ENCODE assay signal across 23 cellular contexts in the genomic region with DNA sequence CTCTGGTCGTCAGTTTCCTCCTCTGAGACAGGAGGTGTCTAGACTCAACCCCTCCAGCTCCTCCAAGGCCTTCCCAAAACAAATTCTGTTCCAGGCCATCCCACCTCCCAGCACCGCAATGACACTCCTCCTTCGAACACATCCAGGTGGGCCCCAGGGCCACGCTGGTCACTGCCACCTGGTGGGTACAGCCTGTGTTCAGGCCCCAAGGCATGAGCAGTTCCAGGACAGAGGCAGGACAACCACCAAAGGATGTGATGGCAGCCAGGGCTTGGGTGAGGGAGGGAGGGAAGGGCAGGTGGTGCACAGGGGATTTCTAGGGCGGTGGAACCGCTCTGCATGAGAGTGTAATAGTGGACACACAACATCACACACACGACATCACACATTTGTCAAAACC.
DNase-seq lines count a peak whose midpoint lies in the region; ATAC-seq, FAIRE-seq and TF ChIP-seq lines count a peak whose summit lies in the region.
"Had no signal": no experiment of that assay in that cellular context is flagged by ENCODE, and none has a peak within 500 bp of the region (broad histone marks: within the 10 kb centered on the region; RNA-seq: fewer than 3 reads in every experiment).

No MANE protein-coding gene starts in this region.

- H3K4me1 ChIP-seq in liver (ENCODE audit: control insufficient read depth in 4 of 4, insufficient read depth in 4 of 4, low read length in 3 of 4) (peaks cover 23 to 66% (median 39%) of the 10 kb centered on the region in 4 donors), HepG2 (ENCODE audit: insufficient read depth, low read length) (peaks cover 14% of the 10 kb centered on the region), lower lobe of right lung (peaks cover 28% of the 10 kb centered on the region)
- H3K4me1 ChIP-seq: BE2C had no signal

- POLR2A ChIA-PET in HepG2 (lab: Yijun Ruan, JAX): no interaction called here

- H3K27me3 ChIP-seq in liver (ENCODE audit: control insufficient read depth in 4 of 4, insufficient read depth in 4 of 4, low read length in 3 of 4) (no peaks in the 10 kb centered on the region), HepG2 (ENCODE audit: control insufficient read depth in 1 of 2, insufficient read depth in 2 of 2, low read length in 2 of 2) (0 out of 5 replicates have a peak, but pooled peaks cover 0 to 5% of the 10 kb centered on the region in 2 experiments), lower lobe of right lung (ENCODE audit: low read depth) (no peaks in the 10 kb centered on the region)
- H3K27me3 ChIP-seq: BE2C had no signal

- H2AFZ ChIP-seq in HepG2 (ENCODE audit: low read length): no peak overlapping the region

- no peaks in the 10 kb centered on the region for H3K4me1 Mint-ChIP-seq in chondrocyte (ENCODE audit: low read depth)
- H3K4me1 Mint-ChIP-seq in type B pancreatic cell (ENCODE audit: unreplicated experiment): peaks cover 5% of the 10 kb centered on the region

- H3K27ac ChIP-seq in liver (ENCODE audit: low read depth in 1 of 2, low read length in 2 of 2): peak overlapping the region; percentile 89 to 97
- H3K27ac ChIP-seq in HepG2 (ENCODE audit: extremely low read length, insufficient read depth, low read length): no peak overlapping the region
- no peak overlapping the region for H3K27ac ChIP-seq in lower lobe of right lung
- H3K27ac ChIP-seq: C4-2B had no signal

- intact Hi-C loops in HepG2 (cut with micrococcal nuclease; ENCODE audit: unreplicated experiment): no loop called here
- intact Hi-C loops in lower lobe of right lung (cut with DNase I): no loop called here

- H3K36me3 ChIP-seq in liver (ENCODE audit: control insufficient read depth in 4 of 4, insufficient read depth in 3 of 4, low read depth in 1 of 4, low read length in 3 of 4) (no peaks in the 10 kb centered on the region), HepG2 (replicated peaks in 1 of 2; ENCODE audit: control insufficient read depth in 1 of 2, insufficient read depth in 2 of 2, low read length in 2 of 2) (no peaks in the 10 kb centered on the region), lower lobe of right lung (no peaks in the 10 kb centered on the region)
- H3K36me3 ChIP-seq: BE2C had no signal

- H3K4me3 ChIP-seq in liver (ENCODE audit: low read depth in 1 of 3, low read length in 3 of 3) (no peak overlapping the region), HepG2 (replicated peaks in 1 of 3; ENCODE audit: insufficient read depth in 1 of 3, low read depth in 2 of 3, low read length in 3 of 3) (no peak overlapping the region), lower lobe of right lung (no peak overlapping the region)
- H3K4me3 ChIP-seq: A549 had no signal

- no TSS peak for BruUV-seq in HepG2 (replicated peaks; lab: Mats Ljungman, UMichigan)

- FAIRE-seq in HepG2 (lab: Jason Lieb, UNC): no peak
- no peak for FAIRE-seq in GM12892 (lab: Jason Lieb, UNC)
- FAIRE-seq: A549, D721Med, G401.6, GM12891, GM19239, H1 had no signal

- DNase-seq in HepG2 (ENCODE audit: low spot score) (no peak), chondrocyte (ENCODE audit: low spot score) (peak; percentile 68), lower lobe of right lung (peak; percentile 16), GM12892 (ENCODE audit: insufficient read length) (no peak), type B pancreatic cell (ENCODE audit: extremely low spot score, unreplicated experiment) (no peak)
- DNase-seq: BE2C; CD8-positive, alpha-beta T cell; COR-L47; DMS153; DMS79 treated with DMSO at 0.1 percent for 48 hours; EL; HCEC 1CT; HFFc6; IMR-90 had no signal

- H3K9ac ChIP-seq in liver (ENCODE audit: low read depth in 1 of 2, low read length in 2 of 2) (no peak overlapping the region), HepG2 (ENCODE audit: insufficient read depth, low read depth, low read length) (no peak overlapping the region)

- in situ Hi-C loops in HepG2 (cut with HindIII; ENCODE audit: extremely low pct_ligation_motif_present, low pct_unique_long_range_greater_than_20kb): no loop called here

- H3K27me3 Mint-ChIP-seq in chondrocyte (ENCODE audit: low read depth) (peaks cover 26% of the 10 kb centered on the region), type B pancreatic cell (peaks cover 12% of the 10 kb centered on the region)

- ATAC-seq in HepG2 (no peak), lower lobe of right lung (no peak), HG03039 (IDR thresholded peaks at IDR 0.05; ENCODE audit: unreplicated experiment) (no peak)
- ATAC-seq: A549; CD8-positive, alpha-beta T cell had no signal

- CTCF ChIA-PET in HepG2 (lab: Yijun Ruan, JAX; ENCODE audit: low intra/inter-chr PET ratio, low total read pairs): no interaction called here

- no peak for TF ChIP-seq CTCF in liver (IDR thresholded peaks at IDR 0.05; ENCODE audit: low read depth, low read length, missing input control)
- TF ChIP-seq CTCF in HepG2 (CRISPR knock-in tag; IDR thresholded peaks at IDR 0.05): no peak
- no peak for TF ChIP-seq CTCF in chondrocyte (IDR thresholded peaks at IDR 0.05)
- no peak for TF ChIP-seq CTCF in lower lobe of right lung (IDR thresholded peaks at IDR 0.05)
- TF ChIP-seq CTCF in type B pancreatic cell (conservative IDR thresholded peaks at IDR 0.05): no peak

- H3K4me2 ChIP-seq in HepG2 (ENCODE audit: low read depth, low read length): no peak overlapping the region
- H3K4me2 ChIP-seq: A549 had no signal

- TF ChIP-seq POLR2A in HepG2 (IDR thresholded peaks at IDR 0.05; ENCODE audit: insufficient read depth in 1 of 2, low read depth in 2 of 2, low read length in 2 of 2): no peak
- TF ChIP-seq POLR2A in GM12892 (IDR thresholded peaks at IDR 0.05; ENCODE audit: low read depth, low read length): no peak

- peaks cover 3% of the 10 kb centered on the region for H3K36me3 Mint-ChIP-seq in chondrocyte (ENCODE audit: low read depth)
- H3K36me3 Mint-ChIP-seq in type B pancreatic cell: no peaks in the 10 kb centered on the region

- no peak overlapping the region for H3K27ac Mint-ChIP-seq in chondrocyte (ENCODE audit: unreplicated experiment)
- H3K27ac Mint-ChIP-seq in type B pancreatic cell: no peak overlapping the region
- H3K27ac Mint-ChIP-seq: CD8-positive, alpha-beta T cell; HFFc6 had no signal

- H3K9me3 Mint-ChIP-seq in chondrocyte (ENCODE audit: low read depth) (peaks cover 5% of the 10 kb centered on the region), type B pancreatic cell (no peaks in the 10 kb centered on the region)
- H3K9me3 Mint-ChIP-seq: CD8-positive, alpha-beta T cell; HFFc6 had no signal

- no peaks in the 10 kb centered on the region for H4K20me1 ChIP-seq in HepG2 (ENCODE audit: insufficient read depth, low read length)

- TF ChIP-seq EP300 in HepG2 (IDR thresholded peaks at IDR 0.05; ENCODE audit: low read depth in 2 of 2, low read length in 2 of 2): no peak
- no peak for TF ChIP-seq EP300 in HepG2 (CRISPR knock-in tag; IDR thresholded peaks at IDR 0.05; ENCODE audit: borderline replicate concordance)

- H3K9me3 ChIP-seq in liver (ENCODE audit: control insufficient read depth in 4 of 4, low read length in 3 of 4) (no peaks in the 10 kb centered on the region), HepG2 (ENCODE audit: low read length) (no peaks in the 10 kb centered on the region), lower lobe of right lung (no peaks in the 10 kb centered on the region)
- H3K9me3 ChIP-seq: BE2C had no signal

- no peak for TF ChIP-seq RAD21 in liver (IDR thresholded peaks at IDR 0.05)
- TF ChIP-seq RAD21 in HepG2 (CRISPR knock-in tag; IDR thresholded peaks at IDR 0.05): no peak

- no peaks in the 10 kb centered on the region for H3K79me2 ChIP-seq in HepG2 (ENCODE audit: insufficient read depth, low read length)

- no peak overlapping the region for H3K4me3 Mint-ChIP-seq in chondrocyte (ENCODE audit: unreplicated experiment)
- H3K4me3 Mint-ChIP-seq in type B pancreatic cell: no peak overlapping the region
- H3K4me3 Mint-ChIP-seq: CD8-positive, alpha-beta T cell; HFFc6 had no signal

- 88% methylated on average over 7 of the region's 7 CpGs for WGBS in liver
- WGBS in HepG2 (ENCODE audit: low lambda C conversion rate): 62% methylated on average over 7 of the region's 7 CpGs

TF ChIP-seq in liver, 16 proteins besides CTCF, POLR2A, EP300 and RAD21 (continues in another document):
- TF ChIP-seq MAX (IDR thresholded peaks at IDR 0.05) (no peak), HNF4G (IDR thresholded peaks at IDR 0.05) (no peak), RXRA (IDR thresholded peaks at IDR 0.05) (no peak), FOXA1 (IDR thresholded peaks at IDR 0.05) (no peak), GABPA (IDR thresholded peaks at IDR 0.05 in 1 of 2, conservative IDR thresholded peaks at IDR 0.05 in 1 of 2) (no peak)

TF ChIP-seq in HepG2, 621 proteins besides CTCF, POLR2A, EP300 and RAD21:
- TF ChIP-seq ZNF883 (CRISPR knock-in tag; IDR thresholded peaks at IDR 0.05; ENCODE audit: not compliant biosample characterization) (no peak), ZNF33A (CRISPR knock-in tag; IDR thresholded peaks at IDR 0.05; ENCODE audit: borderline replicate concordance) (no peak), NONO (IDR thresholded peaks at IDR 0.05) (no peak), NONO (CRISPR knock-in tag; conservative IDR thresholded peaks at IDR 0.05) (no peak), ZNF83 (CRISPR knock-in tag; IDR thresholded peaks at IDR 0.05; ENCODE audit: borderline replicate concordance) (no peak)
TF ChIP-seq in HepG2: peak in this region for 0.

Comparison
In these comparisons a context has a peak if more than half of its experiments do, and no peak if none do; other contexts are left out.
1. H3K27ac ChIP-seq: peak in liver (2 of 2); none in HepG2 (single experiment) and lower lobe of right lung (single experiment).
2. DNase-seq: peak in chondrocyte (single experiment) and lower lobe of right lung (single experiment); none in HepG2 (single experiment), GM12892 (single experiment) and type B pancreatic cell (single experiment).